ENCODE assay signal across 1 cellular context in genomic region chr5:94618493-94619328, GRCh38.
TF ChIP-seq lines count a peak whose summit lies in the region.

KIAA0825 (minus strand) TSS chr5:94618604; CDS start chr5:94537126, 81,478 bp downstream.
SLF1 (plus strand) TSS chr5:94618669; CDS start chr5:94628811, 10,142 bp downstream.

TF ChIP-seq in WTC11, 78 proteins besides CTCF, POLR2A, EP300 and RAD21 (continued from another document):
- TF ChIP-seq ARID4B (CRISPR knock-in tag; IDR thresholded peaks at IDR 0.05; ENCODE audit: borderline replicate concordance): peak; percentile 85; the same call in 1 of the 2 replicates
- no peak for TF ChIP-seq PRRX2 (CRISPR knock-in tag; IDR thresholded peaks at IDR 0.05)
- TF ChIP-seq E2F4 (CRISPR knock-in tag; IDR thresholded peaks at IDR 0.05; ENCODE audit: borderline replicate concordance, low read depth): peak; percentile 98
- no peak for TF ChIP-seq ZNF219 (CRISPR knock-in tag; IDR thresholded peaks at IDR 0.05; ENCODE audit: borderline replicate concordance)
- TF ChIP-seq KAT7 (CRISPR knock-in tag; IDR thresholded peaks at IDR 0.05; ENCODE audit: borderline replicate concordance): peak; percentile 80; the same call in 1 of the 2 replicates
- peak; percentile 19; the same call in 1 of the 2 replicates for TF ChIP-seq FOXP1 (CRISPR knock-in tag; IDR thresholded peaks at IDR 0.05; ENCODE audit: borderline replicate concordance)
- no peak for TF ChIP-seq RORB (CRISPR knock-in tag; IDR thresholded peaks at IDR 0.05)
- peak; percentile 100 for TF ChIP-seq E2F5 (CRISPR knock-in tag; IDR thresholded peaks at IDR 0.05)
- peak; percentile 79 for TF ChIP-seq MAX (CRISPR knock-in tag; IDR thresholded peaks at IDR 0.05)
- TF ChIP-seq ETV6 (CRISPR knock-in tag; IDR thresholded peaks at IDR 0.05): peak; percentile 81
- no peak for TF ChIP-seq E2F1 (CRISPR knock-in tag; IDR thresholded peaks at IDR 0.05)
- TF ChIP-seq ZNF425 (CRISPR knock-in tag; conservative IDR thresholded peaks at IDR 0.05): no peak
- no peak for TF ChIP-seq EMX1 (CRISPR knock-in tag; IDR thresholded peaks at IDR 0.05)
- TF ChIP-seq SP1 (CRISPR knock-in tag; conservative IDR thresholded peaks at IDR 0.05): peak; percentile 48; the same call in 1 of the 2 replicates
- peak; percentile 50; the same call in 1 of the 2 replicates for TF ChIP-seq ZNF232 (CRISPR knock-in tag; IDR thresholded peaks at IDR 0.05)
- TF ChIP-seq ZBTB43 (CRISPR knock-in tag; IDR thresholded peaks at IDR 0.05): no peak
- TF ChIP-seq USF1 (CRISPR knock-in tag; IDR thresholded peaks at IDR 0.05): no peak; the same call in 1 of the 2 replicates
- TF ChIP-seq GRHL2 (CRISPR knock-in tag; IDR thresholded peaks at IDR 0.05; ENCODE audit: insufficient replicate concordance, severe bottlenecking): no peak
- peak; percentile 59; the same call in 1 of the 2 replicates for TF ChIP-seq CREM (CRISPR knock-in tag; IDR thresholded peaks at IDR 0.05)
- no peak for TF ChIP-seq ZNF121 (CRISPR knock-in tag; IDR thresholded peaks at IDR 0.05)
- no peak for TF ChIP-seq ZNF263 (CRISPR knock-in tag; IDR thresholded peaks at IDR 0.05; ENCODE audit: low read depth)
- TF ChIP-seq RELA (CRISPR knock-in tag; IDR thresholded peaks at IDR 0.05; ENCODE audit: borderline replicate concordance): peak; percentile 52; the same call in 1 of the 2 replicates
- TF ChIP-seq MXD4 (CRISPR knock-in tag; IDR thresholded peaks at IDR 0.05; ENCODE audit: borderline replicate concordance): no peak
- no peak for TF ChIP-seq JUN (CRISPR knock-in tag; IDR thresholded peaks at IDR 0.05)
- peak; percentile 99 for TF ChIP-seq NR2C2 (CRISPR knock-in tag; IDR thresholded peaks at IDR 0.05)
- 0 out of 2 replicates have a peak, but pooled peaks have one; percentile 32 for TF ChIP-seq TEAD1 (CRISPR knock-in tag; IDR thresholded peaks at IDR 0.05)
- no peak for TF ChIP-seq TEAD4 (CRISPR knock-in tag; IDR thresholded peaks at IDR 0.05)
- TF ChIP-seq HMGXB4 (CRISPR knock-in tag; IDR thresholded peaks at IDR 0.05): peak; percentile 63; the same call in 1 of the 2 replicates
- TF ChIP-seq FOXJ3 (CRISPR knock-in tag; IDR thresholded peaks at IDR 0.05; ENCODE audit: borderline replicate concordance): no peak
- peak; percentile 78 for TF ChIP-seq GABPB1 (CRISPR knock-in tag; IDR thresholded peaks at IDR 0.05)
- no peak for TF ChIP-seq ZNF423 (CRISPR knock-in tag; IDR thresholded peaks at IDR 0.05)
- no peak for TF ChIP-seq ELF4 (CRISPR knock-in tag; IDR thresholded peaks at IDR 0.05; ENCODE audit: low read depth)
- TF ChIP-seq IRF2 (CRISPR knock-in tag; IDR thresholded peaks at IDR 0.05; ENCODE audit: borderline replicate concordance, low read depth): no peak
- TF ChIP-seq FOXP4 (CRISPR knock-in tag; IDR thresholded peaks at IDR 0.05): peak; percentile 38; the same call in 1 of the 2 replicates
- TF ChIP-seq ZSCAN18 (CRISPR knock-in tag; IDR thresholded peaks at IDR 0.05): no peak
